10 cellular contexts compared by ENCODE assay signal in genomic region chrX:65607070-65607742, GRCh38.
DNase-seq lines count a peak whose midpoint lies in the region; ATAC-seq and TF ChIP-seq lines count a peak whose summit lies in the region.
"Had no signal": no experiment of that assay in that cellular context is flagged by ENCODE, and none has a peak within 500 bp of the region (broad histone marks: within the 10 kb centered on the region; RNA-seq: fewer than 3 reads in every experiment).

No MANE protein-coding gene starts in this region.

- no peaks in the 10 kb centered on the region for H3K36me3 ChIP-seq in CD8-positive, alpha-beta T cell (ENCODE audit: insufficient read depth, low read length)
- H3K36me3 ChIP-seq in OCI-LY7 (ENCODE audit: insufficient read depth, low read length), result no peaks in the 10 kb centered on the region
- H3K36me3 ChIP-seq: SJCRH30 had no signal

- no peak for TF ChIP-seq CTCF in CD8-positive, alpha-beta T cell (IDR thresholded peaks at IDR 0.05)
- TF ChIP-seq CTCF in astrocyte of the spinal cord (IDR thresholded peaks at IDR 0.05; ENCODE audit: low read depth, low read length), result no peak
- no peak for TF ChIP-seq CTCF in OCI-LY7 (conservative IDR thresholded peaks at IDR 0.05; ENCODE audit: low read length)

- H3K4me1 Mint-ChIP-seq in CD8-positive, alpha-beta T cell (ENCODE audit: low read depth), result peaks cover 60% of the 10 kb centered on the region

- CTCF ChIA-PET in CD8-positive, alpha-beta T cell (lab: Charles Lee), result no interaction called here
- CTCF ChIA-PET in OCI-LY7 (lab: Charles Lee; ENCODE audit: unreplicated experiment), result no interaction called here

- no peak for DNase-seq in CD8-positive, alpha-beta T cell
- peak; percentile 31 for DNase-seq in KBM-7
- peak; percentile 24 for DNase-seq in astrocyte of the spinal cord (ENCODE audit: low read depth, low spot score)
- no peak for DNase-seq in NCI-H2171 (lab: John Stamatoyannopoulos, UW)
- no peak for DNase-seq in COLO668 (lab: John Stamatoyannopoulos, UW; ENCODE audit: unreplicated experiment)
- DNase-seq in OCI-LY7 (ENCODE audit: low spot score), result no peak
- DNase-seq in KG1 (lab: John Stamatoyannopoulos, UW), result no peak
- DNase-seq: SJCRH30 had no signal

- no peaks in the 10 kb centered on the region for H3K9me3 Mint-ChIP-seq in CD8-positive, alpha-beta T cell

- no peak overlapping the region for H3K4me3 ChIP-seq in CD8-positive, alpha-beta T cell (ENCODE audit: low read depth, low read length)
- H3K4me3 ChIP-seq in astrocyte of the spinal cord (ENCODE audit: low read depth, low read length) (no peak overlapping the region), OCI-LY7 (ENCODE audit: low read depth, low read length, poor library complexity, severe bottlenecking) (no peak overlapping the region)
- H3K4me3 ChIP-seq: lung, SJCRH30 had no signal

- H3K27ac Mint-ChIP-seq in CD8-positive, alpha-beta T cell, result peak overlapping the region; percentile 13

- no peak overlapping the region for H3K4me3 Mint-ChIP-seq in CD8-positive, alpha-beta T cell

- peaks cover 39% of the 10 kb centered on the region for H3K4me1 ChIP-seq in CD8-positive, alpha-beta T cell (ENCODE audit: insufficient read depth, low read length)
- H3K4me1 ChIP-seq in OCI-LY7 (ENCODE audit: insufficient read depth, low read length, poor library complexity, severe bottlenecking), result no peaks in the 10 kb centered on the region
- H3K4me1 ChIP-seq: SJCRH30 had no signal

- no peaks in the 10 kb centered on the region for H3K79me2 ChIP-seq in OCI-LY7 (ENCODE audit: insufficient read depth, low read depth, low read length)

- H3K27me3 Mint-ChIP-seq in CD8-positive, alpha-beta T cell (ENCODE audit: low read depth), result no peaks in the 10 kb centered on the region

- H3K4me2 ChIP-seq in OCI-LY7 (ENCODE audit: low read length), result no peak overlapping the region

- H4K20me1 ChIP-seq in OCI-LY7 (ENCODE audit: insufficient read depth, low read length), result no peaks in the 10 kb centered on the region

- BruUV-seq in OCI-LY7 (replicated peaks; lab: Mats Ljungman, UMichigan), result no TSS peak

- no peaks in the 10 kb centered on the region for H3K9me2 ChIP-seq in OCI-LY7 (ENCODE audit: insufficient read depth, low read length)

- H3K9me3 ChIP-seq in CD8-positive, alpha-beta T cell (ENCODE audit: low read length), result no peaks in the 10 kb centered on the region
- no peaks in the 10 kb centered on the region for H3K9me3 ChIP-seq in OCI-LY7 (ENCODE audit: low read length)
- H3K9me3 ChIP-seq: SJCRH30 had no signal

- intact Hi-C loops in CD8-positive, alpha-beta T cell (cut with DNase I, micrococcal nuclease), result no loop called here
- intact Hi-C loops in OCI-LY7 (cut with micrococcal nuclease; ENCODE audit: unreplicated experiment), result no loop called here

- in situ Hi-C loops in KBM-7 (cut with MboI; ENCODE audit: low pct_unique_long_range_greater_than_20kb, low sequenced_read_pairs) (no loop called here), astrocyte of the spinal cord (cut with HindIII; ENCODE audit: low sequenced_read_pairs) (no loop called here)

- H3K27me3 ChIP-seq in CD8-positive, alpha-beta T cell (ENCODE audit: insufficient read depth, low read length), result no peaks in the 10 kb centered on the region
- H3K27me3 ChIP-seq: SJCRH30 had no signal

- POLR2A ChIA-PET in CD8-positive, alpha-beta T cell (lab: Charles Lee), result no interaction called here
- POLR2A ChIA-PET in OCI-LY7 (lab: Charles Lee), result no interaction called here

- peak; percentile 64 for ATAC-seq in CD8-positive, alpha-beta T cell
- ATAC-seq in GM18873 (IDR thresholded peaks at IDR 0.05; ENCODE audit: low FRiP score, unreplicated experiment), result peak; percentile 63

- H3K27ac ChIP-seq in CD8-positive, alpha-beta T cell (ENCODE audit: low read depth, low read length), result no peak overlapping the region
- H3K27ac ChIP-seq in OCI-LY7 (ENCODE audit: low read depth, low read length, poor library complexity, severe bottlenecking), result no peak overlapping the region
- H3K27ac ChIP-seq: SJCRH30 had no signal

- peaks cover 2% of the 10 kb centered on the region for H3K36me3 Mint-ChIP-seq in CD8-positive, alpha-beta T cell

- H2AFZ ChIP-seq in OCI-LY7 (ENCODE audit: low read length), result no peak overlapping the region

Comparison
In these comparisons a context has a peak if more than half of its experiments do, and no peak if none do; other contexts are left out.
1. DNase-seq: peak in KBM-7 (single experiment) and astrocyte of the spinal cord (single experiment); none in CD8-positive, alpha-beta T cell (0 of 7), NCI-H2171 (single experiment), COLO668 (single experiment), OCI-LY7 (single experiment) and KG1 (single experiment).